Comparison of ENCODE assay signal across 8 cellular contexts in the genomic region with DNA sequence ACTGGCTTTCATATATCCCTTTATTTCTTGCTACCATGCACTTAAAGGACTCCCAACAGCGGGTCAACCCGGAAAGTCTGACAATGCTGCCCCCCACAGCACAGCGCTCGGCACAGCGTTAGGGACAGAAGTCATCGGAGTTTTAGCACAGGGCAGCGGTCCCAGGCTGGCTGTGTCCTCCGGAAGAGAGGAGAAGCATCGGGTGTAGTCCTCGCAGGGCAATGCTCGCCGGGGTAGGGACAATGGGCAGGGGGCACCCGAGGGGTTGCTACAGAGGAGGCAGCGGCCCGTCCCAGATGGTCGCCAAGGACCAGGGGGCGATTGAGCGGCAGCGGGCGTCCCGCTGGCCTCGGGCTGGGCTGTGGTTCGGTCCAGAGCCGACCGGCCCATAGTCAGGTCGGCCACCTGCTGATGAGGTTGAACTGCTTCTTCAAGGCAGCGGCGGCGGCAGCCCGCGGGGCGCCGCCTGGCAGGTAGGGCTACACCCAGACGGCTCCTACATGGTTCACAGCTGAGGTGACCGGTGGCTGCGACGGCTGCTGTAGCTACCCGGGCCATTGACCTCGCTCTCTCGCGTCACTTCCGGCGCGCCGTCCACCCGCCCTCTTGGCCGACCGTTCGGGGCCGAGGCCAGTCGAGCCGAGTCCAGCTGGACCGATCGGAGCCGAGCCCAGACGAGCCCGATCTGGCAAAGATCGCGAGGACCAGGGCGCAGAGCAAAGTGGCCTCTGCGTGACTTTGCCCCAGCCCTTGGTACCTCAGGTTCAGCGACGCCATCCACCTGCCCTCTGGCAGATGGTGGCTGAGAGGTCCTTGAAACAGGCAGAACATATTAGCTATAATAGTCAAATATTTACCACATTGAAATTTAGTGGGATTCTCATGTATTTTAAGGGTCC. TPM values are rescaled to one million over a fixed set of nuclear protein-coding genes. Genes with fewer than 3 reads are reported as not detected.
DNase-seq lines count a peak whose midpoint lies in the region; ATAC-seq and TF ChIP-seq lines count a peak whose summit lies in the region.

No MANE protein-coding gene starts in this region.

- H3K4me3 ChIP-seq in coronary artery = peak overlapping the region; percentile 93

- no peak for TF ChIP-seq CTCF in coronary artery (IDR thresholded peaks at IDR 0.05)

- peak; percentile 60 for ATAC-seq in HG03175 (IDR thresholded peaks at IDR 0.05; ENCODE audit: unreplicated experiment)
- peak; percentile 73 for ATAC-seq in left colon

- peak; percentile 75 for DNase-seq in NK-92 treated with Interleukin-12 subunit alpha and Interleukin-12 subunit beta, amount 100 ng/mL, for 24 hours (lab: John Stamatoyannopoulos, UW)
- DNase-seq in NK-92 (lab: John Stamatoyannopoulos, UW; ENCODE audit: unreplicated experiment) (no peak), NCI-H460 (ENCODE audit: extremely low read depth, low read depth) (peak; percentile 85), coronary artery (ENCODE audit: low spot score) (peak; percentile 98), left colon (peak; percentile 93 to 96)
- DNase-seq in activated CD4-positive, alpha-beta T cell treated with anti-CD3 and anti-CD28 coated beads for 4 hours = peak; percentile 51 to 61
- DNase-seq in stimulated activated CD4-positive, alpha-beta T cell treated with anti-CD3 and anti-CD28 coated beads, Interleukin-1b, Interleukin-23, amount 100 ng/mL, for 1 hour (ENCODE audit: low read depth in 2 of 2) = peak; percentile 23 to 35

- peak overlapping the region; percentile 72 to 93 for H3K27ac ChIP-seq in coronary artery

- intact Hi-C loops in left colon (cut with DNase I, micrococcal nuclease) = no loop called here

RNA-seq across cellular contexts. Expression of a gene that starts 4.7 kb away (rescaled TPM):
- total RNA-seq in NCI-H460 (2014; rRNA removed; shearing (Covaris generic)) = 38.7 and 46.2 TPM in 2 replicates
- 15.0 and 18.3 TPM in 2 replicates for polyA plus RNA-seq in NCI-H460 (2014; cell fraction: nucleus; rRNA removed)
- total RNA-seq in left colon = 10 to 100 TPM; 43.8 to 55.8 TPM
